ENCODE assay signal across 22 cellular contexts in the genomic region with DNA sequence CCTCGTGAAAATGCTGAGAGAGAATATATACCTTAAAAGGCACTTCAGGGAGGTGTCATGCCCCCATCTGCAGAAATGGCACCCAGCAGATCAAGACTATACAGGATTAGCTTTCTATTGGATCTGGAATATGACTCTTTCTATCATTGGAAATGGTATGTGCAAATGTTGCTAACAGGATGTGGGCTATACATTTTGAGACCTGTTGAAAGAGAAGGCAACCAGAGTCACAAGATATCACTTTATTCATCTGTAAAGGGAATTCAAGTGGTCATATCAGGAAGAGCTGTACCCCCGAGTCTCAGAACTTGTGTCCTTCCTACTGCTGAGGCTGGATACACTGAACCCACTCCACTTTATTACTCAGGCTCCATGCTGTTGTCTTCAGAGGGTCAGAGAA.
"Had no signal": no experiment of that assay in that cellular context is flagged by ENCODE, and none has a peak within 500 bp of the region (broad histone marks: within the 10 kb centered on the region; RNA-seq: fewer than 3 reads in every experiment).

No MANE protein-coding gene starts in this region.

- H3K9me3 Mint-ChIP-seq: T-cell had no signal

- H3K4me3 ChIP-seq: SJSA1, SK-N-MC had no signal

- H3K27me3 ChIP-seq: SJSA1 had no signal

- H3K27ac ChIP-seq: HL-60, SJSA1 had no signal

- ATAC-seq: T-cell had no signal

- H3K4me3 Mint-ChIP-seq: T-cell had no signal

- H3K9me3 ChIP-seq: SJSA1 had no signal

- H3K27ac Mint-ChIP-seq: T-cell had no signal

- H3K36me3 ChIP-seq: SJSA1 had no signal

- H3K4me1 Mint-ChIP-seq: T-cell had no signal

- H3K36me3 Mint-ChIP-seq: T-cell had no signal

- DNase-seq: Karpas-422, KBM-7, MV-4-11, NCI-H1048, NCI-H1105, NCI-H1436 treated with DMSO at 0.1 percent for 48 hours, NCI-H1694, NCI-H1930, NCI-H2081, NCI-H2107, NCI-H226, NCI-H446, NCI-H510A, NCI-H774, Right ventricle myocardium superior, RPMI8226, SIG-M5, SW 1271, T-cell had no signal
